ENCODE assay signal across 8 cellular contexts in the genomic region with DNA sequence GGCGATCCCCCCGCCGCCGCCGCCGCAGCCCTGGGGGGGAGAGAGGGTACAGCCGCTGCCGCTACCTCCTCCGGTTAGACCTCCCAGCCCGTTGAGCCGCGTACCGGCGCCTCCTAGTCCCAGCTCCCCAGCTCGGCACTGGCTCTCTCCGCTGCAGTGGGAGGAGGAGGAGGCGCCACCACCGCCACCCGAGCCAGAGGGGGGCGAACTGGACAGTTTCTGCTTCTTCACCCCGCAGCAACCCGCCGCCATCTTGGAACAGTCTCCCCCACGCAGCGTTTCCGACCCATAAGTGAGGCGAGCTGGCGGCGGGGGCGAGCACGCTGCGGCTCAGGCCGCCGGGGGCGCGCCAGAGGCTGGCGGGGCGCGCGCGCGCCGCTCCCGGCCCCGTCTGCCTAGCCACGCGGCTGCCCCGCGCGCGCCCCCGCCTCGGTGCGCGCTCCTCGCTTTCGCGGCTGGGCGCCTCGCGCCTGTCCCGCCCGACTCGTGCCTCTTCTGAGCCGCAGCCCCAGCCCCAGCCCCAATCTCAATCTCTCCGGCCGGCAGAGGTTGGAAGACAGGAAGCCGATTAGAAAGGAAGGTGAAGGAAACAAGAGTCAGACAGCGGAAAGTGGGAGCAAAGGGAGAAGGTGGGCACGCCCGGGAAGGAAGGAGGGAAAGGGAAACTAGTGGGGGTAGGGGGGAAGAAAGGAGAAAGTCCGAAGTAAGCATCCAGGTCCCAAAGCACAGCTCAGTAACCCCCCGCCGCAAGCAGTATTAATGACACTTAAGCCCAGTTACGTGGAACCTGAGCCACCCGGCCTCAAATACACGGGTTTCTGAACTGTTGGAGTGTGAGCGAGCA. TPM values are rescaled to one million over a fixed set of nuclear protein-coding genes. Genes with fewer than 3 reads are reported as not detected.
A peak's percentile ranks its signal among the peaks of the same experiment; 100 is the strongest.
DNase-seq lines count a peak whose midpoint lies in the region; FAIRE-seq and TF ChIP-seq lines count a peak whose summit lies in the region.

TSS of gene AMMECR1 (minus strand) at position 266 of the 844 bp plus-strand sequence. CDS start at position 252, 14 bp downstream.

- no peak within 1 kb of the TSS for H3K14ac ChIP-seq in H1 (ENCODE audit: insufficient read length)

- H3K4me3 ChIP-seq in H1 (ENCODE audit: extremely low read depth in 1 of 4, insufficient read depth in 2 of 4, low read depth in 3 of 4, low read length in 4 of 4) (peak within 1 kb of the TSS; percentile 79 to 97 (median 87)), mesodermal cell (ENCODE audit: extremely low read depth, insufficient read depth, low read length, poor library complexity, severe bottlenecking) (peak within 1 kb of the TSS; percentile 65)

- no peak for FAIRE-seq in H1 (lab: Jason Lieb, UNC)

- H3K23ac ChIP-seq in H1 (ENCODE audit: insufficient read length): no peak within 1 kb of the TSS

- peak; percentile 2 to 27 for TF ChIP-seq POLR2A in H1 (IDR thresholded peaks at IDR 0.05; ENCODE audit: control extremely low read depth in 1 of 2, low read depth in 2 of 2, low read length in 2 of 2)

- CTCF ChIA-PET in H1 (lab: Charles Lee; ENCODE audit: partially characterized antibody): interaction anchor here (1.0 to 2.1 kb wide), 3 partner anchors 95 to 150 kb away, joined by 4 to 7 read pairs (median 4); no protein-coding TSS in a partner anchor

- H3K36me3 ChIP-seq in H1 (ENCODE audit: control insufficient read depth in 2 of 4, insufficient read depth in 4 of 4, low read length in 3 of 4) (no peaks in the 10 kb centered on the region), mesodermal cell (ENCODE audit: control insufficient read depth, insufficient read depth, low read length) (no peaks in the 10 kb centered on the region)

- H3K4me2 ChIP-seq in H1 (ENCODE audit: insufficient read depth in 1 of 2, low read depth in 2 of 2, low read length in 2 of 2): peak within 1 kb of the TSS; percentile 82 to 92

- H3K27me3 ChIP-seq in H1 (replicated peaks in 1 of 4; ENCODE audit: control insufficient read depth in 3 of 4, extremely low read depth in 1 of 4, insufficient read depth in 3 of 4, low read length in 3 of 4): no peaks in the 10 kb centered on the region

- no peaks in the 10 kb centered on the region for H3K9me3 ChIP-seq in H1 (ENCODE audit: insufficient read depth in 2 of 2, low read depth in 1 of 2, low read length in 1 of 2)
- H3K9me3 ChIP-seq in mesodermal cell (ENCODE audit: control insufficient read depth, low read length): no peaks in the 10 kb centered on the region

- POLR2A ChIA-PET in H1 (lab: Charles Lee; ENCODE audit: partially characterized antibody): interaction anchor here (0.8 to 1.6 kb wide), 5 partner anchors 12 to 139 kb away, joined by 3 to 4 read pairs (median 4); no protein-coding TSS in a partner anchor

- TF ChIP-seq CTCF in GM20000 (IDR thresholded peaks at IDR 0.05; ENCODE audit: extremely low read depth, missing control alignments): no peak
- TF ChIP-seq CTCF in H1 (IDR thresholded peaks at IDR 0.05; ENCODE audit: control extremely low read depth in 1 of 3, insufficient read depth in 1 of 3, low read depth in 1 of 3, low read length in 3 of 3): no peak

- H3K27ac ChIP-seq in H1 (ENCODE audit: low read depth, low read length) (peak within 1 kb of the TSS; percentile 79; the same call in 1 of the 2 replicates), mesodermal cell (ENCODE audit: low read depth, low read length, severe bottlenecking) (peak within 1 kb of the TSS; percentile 69)

- no peak within 1 kb of the TSS; the same call in 1 of the 2 replicates for H2BK5ac ChIP-seq in H1 (ENCODE audit: low read depth, low read length)

- H3K56ac ChIP-seq in H1 (replicated peaks; ENCODE audit: insufficient read length, low read depth, low read length): peak within 1 kb of the TSS; percentile 86

- H2AFZ ChIP-seq in H1 (ENCODE audit: low read length): peak within 1 kb of the TSS; percentile 70

- H3K4me1 ChIP-seq in H1 (replicated peaks in 1 of 4; ENCODE audit: control insufficient read depth in 3 of 4, insufficient read depth in 4 of 4, low read length in 3 of 4) (peaks cover 0 to 17% (median 2%) of the 10 kb centered on the region in 4 experiments; a peak in 4 of 7 replicates), mesodermal cell (ENCODE audit: control insufficient read depth, insufficient read depth, low read length, poor library complexity, severe bottlenecking) (peaks cover 2% of the 10 kb centered on the region)

- WGBS in H1 (ENCODE audit: extremely low coverage in 1 of 2, insufficient coverage in 1 of 2, insufficient read length in 1 of 2, insufficient replicate concordance in 2 of 2, low coverage in 1 of 2, low lambda C conversion rate in 2 of 2, missing lambda C conversion rate in 1 of 2), 2 experiments: 3% methylated on average over 6 of the region's 78 CpGs; no CpG with 5 or more reads in 1 of the 2 experiments
- WGBS in mesodermal cell (ENCODE audit: insufficient coverage in 2 of 2), 2 experiments: 2% methylated on average over 17 of the region's 78 CpGs; no CpG with 5 or more reads in 1 of the 2 experiments

- H3K18ac ChIP-seq in H1 (ENCODE audit: extremely low read depth, low read length): no peak within 1 kb of the TSS; the same call in 1 of the 2 replicates

- H4K8ac ChIP-seq in H1 (ENCODE audit: extremely low read depth, insufficient read depth, low read length): peak within 1 kb of the TSS; percentile 95

- H2AK5ac ChIP-seq in H1 (ENCODE audit: low read depth, low read length): no peak within 1 kb of the TSS

- H2BK15ac ChIP-seq in H1 (ENCODE audit: low read length): no peak within 1 kb of the TSS

- no peak within 1 kb of the TSS for H2BK12ac ChIP-seq in H1 (ENCODE audit: low read depth, low read length)

- 0 out of 2 replicates have a peak, but pooled peaks cover 4% of the 10 kb centered on the region for H3K23me2 ChIP-seq in H1 (ENCODE audit: low read depth, low read length)

- H4K91ac ChIP-seq in H1 (replicated peaks; ENCODE audit: insufficient read length, low read length): peak within 1 kb of the TSS; percentile 74

- no peak for TF ChIP-seq EP300 in H1 (IDR thresholded peaks at IDR 0.05; ENCODE audit: borderline replicate concordance in 1 of 2, low read depth in 2 of 2, low read length in 2 of 2)

- TF ChIP-seq RAD21 in H1 (IDR thresholded peaks at IDR 0.05 in 1 of 2, conservative IDR thresholded peaks at IDR 0.05 in 1 of 2; ENCODE audit: low read depth in 2 of 2, low read length in 2 of 2): no peak

- no peak within 1 kb of the TSS for H3K4ac ChIP-seq in H1 (replicated peaks; ENCODE audit: insufficient read length, low read depth, low read length)

- no peaks in the 10 kb centered on the region for H4K20me1 ChIP-seq in H1 (replicated peaks in 1 of 2; ENCODE audit: control insufficient read depth in 1 of 2, insufficient read depth in 2 of 2, low read length in 2 of 2)

- H3K79me1 ChIP-seq in H1 (ENCODE audit: low read depth, low read length): no peaks in the 10 kb centered on the region

- no peak within 1 kb of the TSS for H2BK20ac ChIP-seq in H1 (ENCODE audit: low read length)

- DNase-seq in CMK (ENCODE audit: low read depth): peak; percentile 52
- DNase-seq in GM20000 (ENCODE audit: low spot score): peak; percentile 86
- DNase-seq in HT-29 (ENCODE audit: low spot score): peak; percentile 78
- peak; percentile 13 for DNase-seq in NK-92 (lab: John Stamatoyannopoulos, UW; ENCODE audit: unreplicated experiment)
- peak; percentile 52 to 66 for DNase-seq in activated CD8-positive, alpha-beta memory T cell treated with anti-CD3 and anti-CD28 coated beads for 4 hours (ENCODE audit: low read depth in 2 of 2)
- peak in 1 of 2 experiments; percentile 67 for DNase-seq in H1 (ENCODE audit: low read depth in 1 of 2, low spot score in 2 of 2)
- DNase-seq in stimulated activated CD8-positive, alpha-beta memory T cell treated with anti-CD3 and anti-CD28 coated beads, Interleukin-15, amount 100 ng/mL, for 1 hour (ENCODE audit: low read depth): peak; percentile 45

- H3K79me2 ChIP-seq in H1 (ENCODE audit: control insufficient read depth in 1 of 2, insufficient read depth in 2 of 2, low read length in 2 of 2): peaks cover 0 to 41% of the 10 kb centered on the region in 2 experiments; a peak in 2 of 4 replicates

- H3K9ac ChIP-seq in H1 (replicated peaks in 1 of 4; ENCODE audit: extremely low read depth in 1 of 4, low read depth in 3 of 4, low read length in 3 of 4): peak within 1 kb of the TSS; percentile 66 to 88 (median 82)

- H2BK120ac ChIP-seq in H1 (replicated peaks; ENCODE audit: low read depth, low read length): no peak within 1 kb of the TSS

- H4K5ac ChIP-seq in H1 (ENCODE audit: insufficient read length, low read depth, low read length): peak within 1 kb of the TSS; percentile 94

TF ChIP-seq in H1, 55 proteins besides CTCF, POLR2A, EP300 and RAD21 (continues in another document):
- TF ChIP-seq PHF8 (conservative IDR thresholded peaks at IDR 0.05; ENCODE audit: low read depth, low read length) (peak; percentile 62), RXRA (IDR thresholded peaks at IDR 0.05; ENCODE audit: insufficient read depth, low read depth, low read length) (no peak), RBBP5 (IDR thresholded peaks at IDR 0.05; ENCODE audit: borderline replicate concordance, low read depth, low read length) (peak; percentile 85; the same call in 1 of the 2 replicates), TAF7 (optimal IDR thresholded peaks at IDR 0.05; ENCODE audit: borderline replicate concordance, low read depth, low read length) (peak; percentile 30), TCF12 (IDR thresholded peaks at IDR 0.05; ENCODE audit: low read depth, low read length) (no peak), E2F6 (IDR thresholded peaks at IDR 0.05) (peak; percentile 69; the same call in 1 of the 2 replicates)

RNA-seq across cellular contexts. Expression of gene AMMECR1, which starts in this region (rescaled TPM):
- total RNA-seq in HT-29 (2014; rRNA removed; shearing (Covaris generic)): 12.8 and 13.2 TPM in 2 replicates
- 20.6 and 21.2 TPM in 2 replicates for total RNA-seq in H1 (2021; fragmentation: NEBNext Ultra II Directional; extraction: Animal tissue kit (Norgen Biotek cat#: 25700))
- polyA plus RNA-seq in H1 (2011; rRNA removed): 7.5 and 10.2 TPM in 2 replicates
- polyA plus RNA-seq in H1 (2011; cell fraction: cytosol; rRNA removed): 8.1 TPM
- 14.1 TPM for polyA plus RNA-seq in H1 (2011; cell fraction: nucleus; rRNA removed)
- 7.5 to 17.6 TPM (median 10.2 TPM) in 4 replicates for polyA plus RNA-seq in H1 (2012, experiment 1 of 2)
- polyA plus RNA-seq in H1 (2012, experiment 2 of 2): 2.1 TPM
- 20.9 TPM for polyA plus RNA-seq in H1 (2013, experiment 1 of 2)
- 18.9 TPM for polyA plus RNA-seq in H1 (2013, experiment 2 of 2)
- 12.8 and 17.7 TPM in 2 replicates for polyA minus RNA-seq in H1 (2011; rRNA and poly(A)+ RNA removed)
- 6.8 TPM for polyA minus RNA-seq in H1 (2011; cell fraction: cytosol; rRNA and poly(A)+ RNA removed)
- 37.4 TPM for polyA minus RNA-seq in H1 (2011; cell fraction: nucleus; rRNA and poly(A)+ RNA removed)
- polyA plus RNA-seq in mesodermal cell (2013, experiment 1 of 2): 11.5 TPM
- 11.7 TPM for polyA plus RNA-seq in mesodermal cell (2013, experiment 2 of 2)
